In genomic region chr4:69322055-69322454, GRCh38 we compare ENCODE assay signal across 1 cellular context.
A peak's percentile ranks its signal among the peaks of the same experiment; 100 is the strongest.
TF ChIP-seq lines count a peak whose summit lies in the region.

No MANE protein-coding gene starts in this region.

TF ChIP-seq in K562, 482 proteins besides CTCF, POLR2A, EP300 and RAD21 (continued from another document):
- TF ChIP-seq, protein P1, sequence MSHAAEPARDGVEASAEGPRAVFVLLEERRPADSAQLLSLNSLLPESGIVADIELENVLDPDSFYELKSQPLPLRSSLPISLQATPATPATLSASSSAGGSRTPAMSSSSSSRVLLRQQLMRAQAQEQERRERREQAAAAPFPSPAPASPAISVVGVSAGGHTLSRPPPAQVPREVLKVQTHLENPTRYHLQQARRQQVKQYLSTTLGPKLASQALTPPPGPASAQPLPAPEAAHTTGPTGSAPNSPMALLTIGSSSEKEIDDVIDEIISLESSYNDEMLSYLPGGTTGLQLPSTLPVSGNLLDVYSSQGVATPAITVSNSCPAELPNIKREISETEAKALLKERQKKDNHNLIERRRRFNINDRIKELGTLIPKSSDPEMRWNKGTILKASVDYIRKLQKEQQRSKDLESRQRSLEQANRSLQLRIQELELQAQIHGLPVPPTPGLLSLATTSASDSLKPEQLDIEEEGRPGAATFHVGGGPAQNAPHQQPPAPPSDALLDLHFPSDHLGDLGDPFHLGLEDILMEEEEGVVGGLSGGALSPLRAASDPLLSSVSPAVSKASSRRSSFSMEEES (CRISPR knock-in tag; IDR thresholded peaks at IDR 0.05), result no peak
- TF ChIP-seq ARID1B (IDR thresholded peaks at IDR 0.05) (peak; percentile 66), ZFP36 (IDR thresholded peaks at IDR 0.05; ENCODE audit: low read depth, low read length, partially characterized antibody) (no peak), CBFA2T2 (conservative IDR thresholded peaks at IDR 0.05) (peak; percentile 45), CBFA2T3 (IDR thresholded peaks at IDR 0.05) (peak; percentile 67), SMARCA4 (IDR thresholded peaks at IDR 0.05) (peak; percentile 64; the same call in 1 of the 2 replicates), JUND (IDR thresholded peaks at IDR 0.05; ENCODE audit: borderline replicate concordance, low read depth, low read length) (peak; percentile 41; the same call in 1 of the 2 replicates), JUND (tag; IDR thresholded peaks at IDR 0.05; ENCODE audit: borderline replicate concordance, low read depth, low read length) (no peak), TAL1 (IDR thresholded peaks at IDR 0.05) (peak; percentile 32; the same call in 1 of the 2 replicates), TCF3 (CRISPR knock-in tag; IDR thresholded peaks at IDR 0.05) (peak; percentile 69), CC2D1A (IDR thresholded peaks at IDR 0.05) (no peak), DPF2 (IDR thresholded peaks at IDR 0.05) (peak; percentile 45; the same call in 1 of the 2 replicates), C11orf30 (IDR thresholded peaks at IDR 0.05; ENCODE audit: low read depth) (peak; percentile 32; the same call in 1 of the 2 replicates), CHD1 (IDR thresholded peaks at IDR 0.05; ENCODE audit: low read length) (no peak), SOX6 (IDR thresholded peaks at IDR 0.05) (peak; percentile 44; the same call in 1 of the 2 replicates), FOXJ2 (tag; IDR thresholded peaks at IDR 0.05) (no peak), ZBTB11 (CRISPR knock-in tag; IDR thresholded peaks at IDR 0.05) (no peak), MEF2D (tag; conservative IDR thresholded peaks at IDR 0.05; ENCODE audit: low read depth) (0 out of 2 replicates have a peak, but pooled peaks have one; percentile 31)
